Comparison of ENCODE assay signal across 3 cellular contexts in the genomic region with DNA sequence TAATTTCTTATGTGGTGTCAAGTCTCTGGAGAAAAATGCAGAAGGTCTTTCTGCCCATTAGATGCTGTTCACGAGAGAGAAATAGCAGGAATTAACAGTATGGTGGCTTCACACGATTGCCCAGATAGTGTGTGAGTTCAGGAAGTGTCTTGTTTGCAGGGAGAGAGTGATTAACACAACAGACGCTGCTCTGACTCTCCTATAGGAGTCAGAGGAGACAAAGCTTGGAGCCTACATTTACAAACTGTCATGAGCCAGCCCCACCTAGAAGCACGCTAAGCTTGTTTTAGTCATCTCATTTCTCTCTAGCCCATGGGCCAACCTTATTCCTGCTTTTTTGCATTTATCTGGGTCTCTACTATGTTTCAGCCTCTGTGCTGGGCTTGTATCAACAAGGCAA.
TF ChIP-seq lines count a peak whose summit lies in the region.

No MANE protein-coding gene starts in this region.

TF ChIP-seq in SK-N-SH treated with all-trans-retinoic acid at 6 μM for 48 hours, 23 proteins besides CTCF, POLR2A, EP300 and RAD21:
- no peak for TF ChIP-seq RARB (CRISPR knock-in tag; IDR thresholded peaks at IDR 0.05)
- no peak for TF ChIP-seq BACH2 (CRISPR knock-in tag; IDR thresholded peaks at IDR 0.05; ENCODE audit: borderline replicate concordance)
- no peak for TF ChIP-seq ZNF8 (CRISPR knock-in tag; IDR thresholded peaks at IDR 0.05)
- no peak for TF ChIP-seq CSRNP3 (CRISPR knock-in tag; IDR thresholded peaks at IDR 0.05)
- no peak for TF ChIP-seq TOX (CRISPR knock-in tag; IDR thresholded peaks at IDR 0.05; ENCODE audit: borderline replicate concordance)
- TF ChIP-seq POU6F1 (CRISPR knock-in tag; IDR thresholded peaks at IDR 0.05; ENCODE audit: borderline replicate concordance, low read depth), result no peak
- no peak for TF ChIP-seq SNAI2 (CRISPR knock-in tag; IDR thresholded peaks at IDR 0.05)
- TF ChIP-seq ZFP30 (CRISPR knock-in tag; IDR thresholded peaks at IDR 0.05), result no peak
- TF ChIP-seq ARNTL (CRISPR knock-in tag; IDR thresholded peaks at IDR 0.05; ENCODE audit: borderline replicate concordance, low read depth), result no peak
- no peak for TF ChIP-seq PPARA (CRISPR knock-in tag; IDR thresholded peaks at IDR 0.05; ENCODE audit: borderline replicate concordance)
- TF ChIP-seq ESRRG (CRISPR knock-in tag; IDR thresholded peaks at IDR 0.05), result no peak
- TF ChIP-seq ZC3H10 (CRISPR knock-in tag; IDR thresholded peaks at IDR 0.05), result no peak
- TF ChIP-seq OSR1 (CRISPR knock-in tag; IDR thresholded peaks at IDR 0.05), result no peak
- no peak for TF ChIP-seq ZFP3 (CRISPR knock-in tag; IDR thresholded peaks at IDR 0.05)
- no peak for TF ChIP-seq TCF4 (CRISPR knock-in tag; IDR thresholded peaks at IDR 0.05; ENCODE audit: borderline replicate concordance)
- no peak for TF ChIP-seq PATZ1 (CRISPR knock-in tag; IDR thresholded peaks at IDR 0.05; ENCODE audit: borderline replicate concordance)
- no peak for TF ChIP-seq ISL1 (CRISPR knock-in tag; IDR thresholded peaks at IDR 0.05)

TF ChIP-seq in SK-N-SH, 30 proteins besides CTCF, POLR2A, EP300 and RAD21:
- no peak for TF ChIP-seq USF1 (IDR thresholded peaks at IDR 0.05; ENCODE audit: borderline replicate concordance, low read depth)
- TF ChIP-seq GABPA (IDR thresholded peaks at IDR 0.05; ENCODE audit: low read depth), result no peak
- no peak for TF ChIP-seq NFIC (IDR thresholded peaks at IDR 0.05; ENCODE audit: borderline replicate concordance)
- no peak for TF ChIP-seq TCF12 (IDR thresholded peaks at IDR 0.05)
- no peak for TF ChIP-seq TAF1 (IDR thresholded peaks at IDR 0.05; ENCODE audit: borderline replicate concordance, low read depth, low read length)
- TF ChIP-seq FOXJ3 (CRISPR knock-in tag; IDR thresholded peaks at IDR 0.05), result no peak
- TF ChIP-seq GATA2 (CRISPR knock-in tag; IDR thresholded peaks at IDR 0.05), result no peak
- TF ChIP-seq JUND (IDR thresholded peaks at IDR 0.05), result no peak
- no peak for TF ChIP-seq CHD2 (IDR thresholded peaks at IDR 0.05; ENCODE audit: low read length, partially characterized antibody)
- TF ChIP-seq REST (IDR thresholded peaks at IDR 0.05; ENCODE audit: low read depth, low read length), result no peak
- no peak for TF ChIP-seq FOSL2 (IDR thresholded peaks at IDR 0.05; ENCODE audit: borderline replicate concordance, low read depth)
- TF ChIP-seq, protein P1, sequence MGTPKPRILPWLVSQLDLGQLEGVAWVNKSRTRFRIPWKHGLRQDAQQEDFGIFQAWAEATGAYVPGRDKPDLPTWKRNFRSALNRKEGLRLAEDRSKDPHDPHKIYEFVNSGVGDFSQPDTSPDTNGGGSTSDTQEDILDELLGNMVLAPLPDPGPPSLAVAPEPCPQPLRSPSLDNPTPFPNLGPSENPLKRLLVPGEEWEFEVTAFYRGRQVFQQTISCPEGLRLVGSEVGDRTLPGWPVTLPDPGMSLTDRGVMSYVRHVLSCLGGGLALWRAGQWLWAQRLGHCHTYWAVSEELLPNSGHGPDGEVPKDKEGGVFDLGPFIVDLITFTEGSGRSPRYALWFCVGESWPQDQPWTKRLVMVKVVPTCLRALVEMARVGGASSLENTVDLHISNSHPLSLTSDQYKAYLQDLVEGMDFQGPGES (IDR thresholded peaks at IDR 0.05; ENCODE audit: low read depth, low read length), result no peak
- no peak for TF ChIP-seq RXRA (IDR thresholded peaks at IDR 0.05; ENCODE audit: borderline replicate concordance, low read depth)
- TF ChIP-seq NRF1 (IDR thresholded peaks at IDR 0.05; ENCODE audit: low read depth, low read length), result no peak
- TF ChIP-seq EZH2phosphoT487 (IDR thresholded peaks at IDR 0.05; ENCODE audit: borderline replicate concordance, low read depth), result no peak

TF ChIP-seq in H1, 55 proteins besides CTCF, POLR2A, EP300 and RAD21:
- TF ChIP-seq SP1 (IDR thresholded peaks at IDR 0.05; ENCODE audit: low read depth, low read length) (no peak), EGR1 (IDR thresholded peaks at IDR 0.05; ENCODE audit: borderline replicate concordance, low read depth, low read length) (no peak), SUZ12 (IDR thresholded peaks at IDR 0.05; ENCODE audit: low read length) (no peak), KDM5A (IDR thresholded peaks at IDR 0.05; ENCODE audit: low read length) (no peak), RBBP5 (IDR thresholded peaks at IDR 0.05; ENCODE audit: borderline replicate concordance, low read depth, low read length) (no peak), JUN (IDR thresholded peaks at IDR 0.05; ENCODE audit: low read depth, low read length) (no peak)
